ENCODE assay signal across 36 cellular contexts in the genomic region with DNA sequence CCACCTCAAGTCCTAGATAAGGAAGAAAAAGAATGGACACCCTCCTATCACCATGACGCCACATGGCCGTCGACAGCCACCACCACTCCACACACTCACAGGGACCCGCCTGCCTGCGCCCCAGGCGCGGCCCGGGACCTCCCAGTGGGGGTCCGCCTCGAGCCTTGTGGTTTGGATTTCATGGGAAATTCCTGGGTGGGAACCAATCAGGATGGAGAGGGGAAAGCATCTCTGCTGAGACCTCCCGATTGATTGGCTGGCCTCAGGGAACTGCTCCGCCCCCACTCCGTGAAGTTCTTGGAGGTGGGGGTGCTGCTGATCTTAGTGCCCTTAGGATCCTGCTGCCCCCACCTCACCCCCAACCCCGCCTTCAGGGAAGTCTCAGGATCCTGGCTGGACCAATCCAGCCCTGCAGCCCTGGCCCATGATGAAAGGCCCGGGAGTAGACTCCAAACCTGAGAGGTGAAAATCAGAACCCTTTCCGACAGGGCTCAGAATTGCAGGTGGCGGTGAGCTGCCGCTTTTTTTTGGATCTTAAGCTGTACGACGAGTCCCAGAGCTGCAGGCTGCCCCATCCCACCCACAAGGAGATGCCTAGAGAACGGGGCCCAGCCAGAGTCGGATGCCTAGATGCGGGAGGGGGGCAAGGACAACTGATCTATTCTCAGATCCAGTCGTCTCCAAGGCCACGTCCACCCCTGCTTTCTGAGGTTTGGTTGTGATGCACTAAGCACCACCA. TPM values are rescaled to one million over a fixed set of nuclear protein-coding genes. Genes with fewer than 3 reads are reported as not detected.
"Had no signal": no experiment of that assay in that cellular context is flagged by ENCODE, and none has a peak within 500 bp of the region (broad histone marks: within the 10 kb centered on the region; RNA-seq: fewer than 3 reads in every experiment).

No MANE protein-coding gene starts in this region.

- H3K4me3 Mint-ChIP-seq: activated CD4-positive, alpha-beta T cell treated with anti-CD3 and anti-CD28 coated beads, Interleukin-2, amount 10 ng/mL, durations not matched to agents 24 days and 14 days; activated CD8-positive, alpha-beta T cell treated with anti-CD3 and anti-CD28 coated beads for 36 hours; activated naive CD8-positive, alpha-beta T cell treated with anti-CD3 and anti-CD28 coated beads for 36 hours; activated T-cell treated with anti-CD3 and anti-CD28 coated beads, Interleukin-2, amount 50 U/mL, for 72 hours; activated T-helper 17 cell treated with anti-CD3 and anti-CD28 coated beads, Interleukin-2, amount 50 U/mL, for 72 hours; central memory CD8-positive, alpha-beta T cell had no signal

- H3K27me3 ChIP-seq: ascending aorta, cardiac muscle cell, MG63, Peyer's patch had no signal

- DNase-seq: activated CD4-positive, alpha-beta T cell treated with anti-CD3 and anti-CD28 coated beads, Interleukin-2, amount 10 ng/mL, durations not matched to agents 24 days and 14 days; activated CD4-positive, alpha-beta T cell treated with anti-CD3 and anti-CD28 coated beads, Interleukin-2, amount 50 U/mL, for 4 hours; activated CD8-positive, alpha-beta T cell treated with anti-CD3 and anti-CD28 coated beads for 36 hours; activated effector memory CD4-positive, alpha-beta T cell treated with anti-CD3 and anti-CD28 coated beads, Interleukin-2, amount 50 U/mL, for 16 hours; activated naive CD4-positive, alpha-beta T cell; activated naive CD4-positive, alpha-beta T cell treated with anti-CD3 and anti-CD28 coated beads, Interleukin-2, amount 50 U/mL, for 16 hours; activated naive CD8-positive, alpha-beta T cell treated with anti-CD3 and anti-CD28 coated beads for 36 hours; activated T-cell treated with anti-CD3 and anti-CD28 coated beads, Interleukin-2, amount 50 U/mL, for 1 hour; activated T-cell treated with anti-CD3 and anti-CD28 coated beads, Interleukin-2, amount 50 U/mL, for 72 hours; amniotic stem cell; Kasumi-1; MG63; MV-4-11; NCI-H1092; NCI-H1436 treated with DMSO at 0.1 percent for 48 hours; NCI-H1694 treated with DMSO at 0.1 percent for 48 hours; NCI-H2029; NCI-H510A; NCI-H526; NCI-H748 treated with DMSO at 0.1 percent for 48 hours; NK-92 treated with Interleukin-12 subunit alpha and Interleukin-12 subunit beta, amount 100 ng/mL, for 24 hours; PC-3; SIG-M5; T-helper 1 cell; T-helper 2 cell; T-helper 9 cell; WERI-Rb-1 had no signal

- H3K36me3 ChIP-seq: ascending aorta, cardiac muscle cell, MG63, Peyer's patch, WERI-Rb-1 had no signal

- H3K36me3 Mint-ChIP-seq: activated naive CD8-positive, alpha-beta T cell treated with anti-CD3 and anti-CD28 coated beads for 36 hours had no signal

- H3K4me3 ChIP-seq: ascending aorta, cardiac muscle cell, MG63, Peyer's patch had no signal

- H3K9me3 ChIP-seq: ascending aorta, MG63, Peyer's patch had no signal

- H3K9me3 Mint-ChIP-seq: activated CD4-positive, alpha-beta T cell treated with anti-CD3 and anti-CD28 coated beads, Interleukin-2, amount 10 ng/mL, durations not matched to agents 24 days and 14 days; activated CD8-positive, alpha-beta T cell treated with anti-CD3 and anti-CD28 coated beads for 36 hours; activated naive CD8-positive, alpha-beta T cell treated with anti-CD3 and anti-CD28 coated beads for 36 hours; activated T-cell treated with anti-CD3 and anti-CD28 coated beads, Interleukin-2, amount 50 U/mL, for 72 hours; activated T-helper 17 cell treated with anti-CD3 and anti-CD28 coated beads, Interleukin-2, amount 50 U/mL, for 72 hours; central memory CD8-positive, alpha-beta T cell had no signal

- H3K27me3 Mint-ChIP-seq: activated T-helper 17 cell treated with anti-CD3 and anti-CD28 coated beads, Interleukin-2, amount 50 U/mL, for 72 hours had no signal

- ATAC-seq: activated CD8-positive, alpha-beta T cell treated with anti-CD3 and anti-CD28 coated beads for 36 hours; activated T-cell treated with anti-CD3 and anti-CD28 coated beads, Interleukin-2, amount 50 U/mL, for 72 hours; activated T-helper 17 cell treated with anti-CD3 and anti-CD28 coated beads, Interleukin-2, amount 50 U/mL, for 72 hours; PC-3; Right ventricle myocardium inferior; SK-N-SH treated with all-trans-retinoic acid at 6 μM for 48 hours had no signal

- H3K4me1 ChIP-seq: ascending aorta, Peyer's patch had no signal

- H3K27ac ChIP-seq: ascending aorta, cardiac muscle cell, Peyer's patch, RWPE1, WERI-Rb-1 had no signal

- H3K27ac Mint-ChIP-seq: activated CD4-positive, alpha-beta T cell treated with anti-CD3 and anti-CD28 coated beads, Interleukin-2, amount 10 ng/mL, durations not matched to agents 24 days and 14 days; activated CD8-positive, alpha-beta T cell treated with anti-CD3 and anti-CD28 coated beads for 36 hours; activated naive CD8-positive, alpha-beta T cell treated with anti-CD3 and anti-CD28 coated beads for 36 hours; activated T-cell treated with anti-CD3 and anti-CD28 coated beads, Interleukin-2, amount 50 U/mL, for 72 hours; activated T-helper 17 cell treated with anti-CD3 and anti-CD28 coated beads, Interleukin-2, amount 50 U/mL, for 72 hours had no signal

- H3K4me1 Mint-ChIP-seq: activated CD4-positive, alpha-beta T cell treated with anti-CD3 and anti-CD28 coated beads, Interleukin-2, amount 10 ng/mL, durations not matched to agents 24 days and 14 days; activated naive CD8-positive, alpha-beta T cell treated with anti-CD3 and anti-CD28 coated beads for 36 hours; activated T-helper 17 cell treated with anti-CD3 and anti-CD28 coated beads, Interleukin-2, amount 50 U/mL, for 72 hours; central memory CD8-positive, alpha-beta T cell had no signal

RNA-seq across cellular contexts. Expression of gene TMEM51, which starts 29.0 kb away (rescaled TPM):
- total RNA-seq: activated CD8-positive, alpha-beta memory T cell treated with anti-CD3 and anti-CD28 coated beads for 36 hours; activated CD8-positive, alpha-beta T cell treated with anti-CD3 and anti-CD28 coated beads for 36 hours; activated naive CD8-positive, alpha-beta T cell treated with anti-CD3 and anti-CD28 coated beads for 36 hours; activated T-cell treated with anti-CD3 and anti-CD28 coated beads, Interleukin-2, amount 50 U/mL, for 72 hours; activated T-helper 17 cell treated with anti-CD3 and anti-CD28 coated beads, Interleukin-2, amount 50 U/mL, for 72 hours; ascending aorta had no signal
